In genomic region chr4:119628281-119629141, GRCh38 we compare ENCODE assay signal across 8 cellular contexts. TPM values are rescaled to one million over a fixed set of nuclear protein-coding genes. Genes with fewer than 3 reads are reported as not detected.
A peak's percentile ranks its signal among the peaks of the same experiment; 100 is the strongest.
DNase-seq lines count a peak whose midpoint lies in the region; ATAC-seq and TF ChIP-seq lines count a peak whose summit lies in the region.

PDE5A (minus strand) TSS chr4:119628804; CDS start chr4:119628671, 133 bp downstream.

- DNase-seq in BE2C = peak; percentile 85
- DNase-seq in NCI-H526 treated with DMSO at 0.1 percent for 48 hours (lab: John Stamatoyannopoulos, UW) = peak; percentile 82
- DNase-seq in activated CD4-positive, alpha-beta memory T cell treated with anti-CD3 and anti-CD28 coated beads, Interleukin-2, amount 10 ng/mL, durations not matched to agents 7 days and 5 days = peak; percentile 79
- peak; percentile 51 for DNase-seq in effector CD8-positive, alpha-beta T cell (lab: John Stamatoyannopoulos, UW)
- peak; percentile 71 to 77 for DNase-seq in lung microvascular endothelial cell (ENCODE audit: low read depth in 2 of 2)
- DNase-seq in stimulated activated CD4-positive, alpha-beta T cell treated with anti-CD3 and anti-CD28 coated beads, TNF-alpha, amount 100 ng/mL, for 24 hours (ENCODE audit: low read depth in 3 of 3) = peak; percentile 52 to 76 (median 61)

- H3K36me3 Mint-ChIP-seq in activated CD4-positive, alpha-beta memory T cell treated with anti-CD3 and anti-CD28 coated beads, Interleukin-2, amount 10 ng/mL, durations not matched to agents 7 days and 5 days (ENCODE audit: low read depth) = no peaks in the 10 kb centered on the region

- peak; percentile 61 for TF ChIP-seq CTCF in BE2C (IDR thresholded peaks at IDR 0.05; ENCODE audit: low read depth, low read length)

- H3K9me3 ChIP-seq in BE2C = no peaks in the 10 kb centered on the region

- H3K9me3 Mint-ChIP-seq in activated CD4-positive, alpha-beta memory T cell treated with anti-CD3 and anti-CD28 coated beads, Interleukin-2, amount 10 ng/mL, durations not matched to agents 7 days and 5 days = no peaks in the 10 kb centered on the region

- POLR2A ChIA-PET in activated CD4-positive, alpha-beta memory T cell treated with anti-CD3 and anti-CD28 coated beads, Interleukin-2, amount 10 ng/mL, durations not matched to agents 7 days and 5 days (lab: Charles Lee) = interaction anchor here (1.0 kb wide), 1 partner anchor 328 kb away, joined by 3 read pairs; a partner anchor contains a TSS

- H3K4me3 Mint-ChIP-seq in activated CD4-positive, alpha-beta memory T cell treated with anti-CD3 and anti-CD28 coated beads, Interleukin-2, amount 10 ng/mL, durations not matched to agents 7 days and 5 days = peak within 1 kb of the TSS; percentile 79

- no peak within 1 kb of the TSS for H3K27ac Mint-ChIP-seq in activated CD4-positive, alpha-beta memory T cell treated with anti-CD3 and anti-CD28 coated beads, Interleukin-2, amount 10 ng/mL, durations not matched to agents 7 days and 5 days

- no peaks in the 10 kb centered on the region for H3K4me1 ChIP-seq in BE2C

- ATAC-seq in GM19328 (IDR thresholded peaks at IDR 0.05; ENCODE audit: unreplicated experiment) (peak; percentile 84), HG03442 (IDR thresholded peaks at IDR 0.05; ENCODE audit: unreplicated experiment) (peak; percentile 92)

- peaks cover 58% of the 10 kb centered on the region for H3K27me3 ChIP-seq in BE2C

- peaks cover 31% of the 10 kb centered on the region for H3K27me3 Mint-ChIP-seq in activated CD4-positive, alpha-beta memory T cell treated with anti-CD3 and anti-CD28 coated beads, Interleukin-2, amount 10 ng/mL, durations not matched to agents 7 days and 5 days

- peak within 1 kb of the TSS; percentile 65 for H3K4me3 ChIP-seq in BE2C (ENCODE audit: low read depth, low read length)

- CTCF ChIA-PET in activated CD4-positive, alpha-beta memory T cell treated with anti-CD3 and anti-CD28 coated beads, Interleukin-2, amount 10 ng/mL, durations not matched to agents 7 days and 5 days (lab: Charles Lee) = interaction anchor here (0.7 to 3.1 kb wide), 43 partner anchors 9 to 588 kb away, joined by 3 to 22 read pairs (median 3); a partner anchor contains a TSS

- no peaks in the 10 kb centered on the region for H3K36me3 ChIP-seq in BE2C

- H3K4me1 Mint-ChIP-seq in activated CD4-positive, alpha-beta memory T cell treated with anti-CD3 and anti-CD28 coated beads, Interleukin-2, amount 10 ng/mL, durations not matched to agents 7 days and 5 days = peaks cover 24% of the 10 kb centered on the region

RNA-seq across cellular contexts. Expression of gene PDE5A, which starts in this region (rescaled TPM):
- polyA plus RNA-seq in BE2C (2012; ENCODE audit: insufficient read depth, insufficient read length, low read depth) = 1.1 TPM
- 1 to 10 TPM in 1 of 2 experiments, under 1 TPM in 1; 0.81 to 1.1 TPM for total RNA-seq in activated CD4-positive, alpha-beta memory T cell treated with anti-CD3 and anti-CD28 coated beads, Interleukin-2, amount 10 ng/mL, durations not matched to agents 7 days and 5 days
- 2.6 and 3.3 TPM in 2 replicates for total RNA-seq in lung microvascular endothelial cell

Comparison
In these comparisons a context has a peak if more than half of its experiments do, and no peak if none do; other contexts are left out.
1. Peak in every context shown above with its lines: DNase-seq, ATAC-seq and H3K4me3 ChIP-seq.